15 cellular contexts compared by ENCODE assay signal in the genomic region with DNA sequence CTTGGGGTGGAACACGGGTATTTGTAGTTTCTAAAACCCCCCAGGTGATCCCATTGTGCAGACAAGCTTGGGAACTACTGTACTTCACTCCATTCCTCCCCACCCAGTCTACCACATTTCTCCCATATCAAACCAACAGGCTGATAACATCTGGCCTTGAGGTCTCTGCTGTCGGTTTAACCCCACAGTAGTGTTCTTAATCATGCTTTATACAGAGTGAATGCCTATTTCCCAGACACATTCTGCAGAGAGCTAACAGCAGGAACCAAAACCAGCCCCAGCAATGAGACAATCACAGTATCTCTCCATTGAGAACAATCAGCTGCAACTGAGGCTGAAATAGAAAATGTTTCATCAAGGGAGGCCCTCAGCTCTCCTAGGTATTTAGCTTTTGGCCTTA.
DNase-seq lines count a peak whose midpoint lies in the region; ATAC-seq and TF ChIP-seq lines count a peak whose summit lies in the region.
"Had no signal": no experiment of that assay in that cellular context is flagged by ENCODE, and none has a peak within 500 bp of the region (broad histone marks: within the 10 kb centered on the region; RNA-seq: fewer than 3 reads in every experiment).

No MANE protein-coding gene starts in this region.

- H3K27ac Mint-ChIP-seq in mesothelial cell of epicardium, result no peak overlapping the region

- TF ChIP-seq CTCF in mesothelial cell of epicardium (IDR thresholded peaks at IDR 0.05; ENCODE audit: unreplicated experiment), result no peak

- DNase-seq in A172 (ENCODE audit: low spot score), result peak; percentile 59
- DNase-seq in Jurkat, Clone E6-1 (ENCODE audit: low read depth, low spot score), result peak; percentile 95
- DNase-seq in iris pigment epithelial cell (ENCODE audit: low read depth), result peak; percentile 66
- no peak for DNase-seq in glomerular visceral epithelial cell (ENCODE audit: extremely low spot score)
- no peak for DNase-seq in GDM1 (lab: John Stamatoyannopoulos, UW)
- no peak for DNase-seq in mesothelial cell of epicardium (ENCODE audit: low spot score in 2 of 2, unreplicated experiment in 2 of 2)
- no peak for DNase-seq in DMS53 (lab: John Stamatoyannopoulos, UW)
- DNase-seq: activated CD4-positive, CD25-positive, alpha-beta regulatory T cell; activated gamma-delta T cell; cerebellar nuclear complex; NCI-H1048; NCI-H524; stimulated activated CD4-positive, alpha-beta T cell treated with anti-CD3 and anti-CD28 coated beads, Interleukin-4, amount 100 ng/mL, for 1 hour; substantia nigra had no signal

- H3K4me1 Mint-ChIP-seq in mesothelial cell of epicardium, result peaks cover 16% of the 10 kb centered on the region

- ATAC-seq in GM21717 (IDR thresholded peaks at IDR 0.05; ENCODE audit: unreplicated experiment), result peak; percentile 55

- H3K4me3 ChIP-seq in Jurkat, Clone E6-1 (ENCODE audit: low read length), result no peak overlapping the region

- no peaks in the 10 kb centered on the region for H3K36me3 Mint-ChIP-seq in mesothelial cell of epicardium

- H3K4me3 Mint-ChIP-seq in mesothelial cell of epicardium, result no peak overlapping the region

- H3K27me3 Mint-ChIP-seq in mesothelial cell of epicardium (ENCODE audit: low read depth), result no peaks in the 10 kb centered on the region

- no peaks in the 10 kb centered on the region for H3K9me3 Mint-ChIP-seq in mesothelial cell of epicardium

Comparison
In these comparisons a context has a peak if more than half of its experiments do, and no peak if none do; other contexts are left out.
1. DNase-seq: peak in A172 (single experiment), Jurkat, Clone E6-1 (single experiment) and iris pigment epithelial cell (single experiment); none in glomerular visceral epithelial cell (single experiment), GDM1 (single experiment), mesothelial cell of epicardium (0 of 2) and DMS53 (single experiment).